In genomic region chr3:37545479-37545878, GRCh38 we compare ENCODE assay signal across 3 cellular contexts.
TF ChIP-seq lines count a peak whose summit lies in the region.

No MANE protein-coding gene starts in this region.

TF ChIP-seq in SK-N-SH, 30 proteins besides CTCF, POLR2A, EP300 and RAD21:
- TF ChIP-seq TAF1 (IDR thresholded peaks at IDR 0.05; ENCODE audit: borderline replicate concordance, low read depth, low read length) (no peak), RCOR1 (IDR thresholded peaks at IDR 0.05; ENCODE audit: low read length) (no peak), GATA2 (CRISPR knock-in tag; IDR thresholded peaks at IDR 0.05) (no peak), MEF2A (IDR thresholded peaks at IDR 0.05; ENCODE audit: borderline replicate concordance, low read depth) (no peak), TEAD4 (IDR thresholded peaks at IDR 0.05; ENCODE audit: borderline replicate concordance, insufficient read depth) (no peak), GABPA (IDR thresholded peaks at IDR 0.05; ENCODE audit: low read depth) (no peak), TCF12 (IDR thresholded peaks at IDR 0.05) (no peak), MXI1 (IDR thresholded peaks at IDR 0.05; ENCODE audit: low read depth, low read length) (no peak), REST (IDR thresholded peaks at IDR 0.05; ENCODE audit: low read depth, low read length) (no peak)
TF ChIP-seq in SK-N-SH: peak in this region for 0.

TF ChIP-seq in SK-N-SH treated with all-trans-retinoic acid at 6 μM for 48 hours, 23 proteins besides CTCF, POLR2A, EP300 and RAD21:
- TF ChIP-seq ARNTL (CRISPR knock-in tag; IDR thresholded peaks at IDR 0.05; ENCODE audit: borderline replicate concordance, low read depth): no peak
- no peak for TF ChIP-seq GLIS3 (CRISPR knock-in tag; IDR thresholded peaks at IDR 0.05)
- no peak for TF ChIP-seq OSR1 (CRISPR knock-in tag; IDR thresholded peaks at IDR 0.05)
- no peak for TF ChIP-seq ZFP3 (CRISPR knock-in tag; IDR thresholded peaks at IDR 0.05)
- TF ChIP-seq, protein P1, sequence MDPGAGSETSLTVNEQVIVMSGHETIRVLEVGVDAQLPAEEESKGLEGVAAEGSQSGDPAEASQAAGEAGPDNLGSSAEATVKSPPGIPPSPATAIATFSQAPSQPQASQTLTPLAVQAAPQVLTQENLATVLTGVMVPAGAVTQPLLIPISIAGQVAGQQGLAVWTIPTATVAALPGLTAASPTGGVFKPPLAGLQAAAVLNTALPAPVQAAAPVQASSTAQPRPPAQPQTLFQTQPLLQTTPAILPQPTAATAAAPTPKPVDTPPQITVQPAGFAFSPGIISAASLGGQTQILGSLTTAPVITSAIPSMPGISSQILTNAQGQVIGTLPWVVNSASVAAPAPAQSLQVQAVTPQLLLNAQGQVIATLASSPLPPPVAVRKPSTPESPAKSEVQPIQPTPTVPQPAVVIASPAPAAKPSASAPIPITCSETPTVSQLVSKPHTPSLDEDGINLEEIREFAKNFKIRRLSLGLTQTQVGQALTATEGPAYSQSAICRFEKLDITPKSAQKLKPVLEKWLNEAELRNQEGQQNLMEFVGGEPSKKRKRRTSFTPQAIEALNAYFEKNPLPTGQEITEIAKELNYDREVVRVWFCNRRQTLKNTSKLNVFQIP (CRISPR knock-in tag; IDR thresholded peaks at IDR 0.05; ENCODE audit: borderline replicate concordance, low read depth): no peak
- no peak for TF ChIP-seq TSHZ2 (CRISPR knock-in tag; IDR thresholded peaks at IDR 0.05)
- no peak for TF ChIP-seq SNAI2 (CRISPR knock-in tag; IDR thresholded peaks at IDR 0.05)
- no peak for TF ChIP-seq RARB (CRISPR knock-in tag; IDR thresholded peaks at IDR 0.05)
- TF ChIP-seq ZNF565 (CRISPR knock-in tag; conservative IDR thresholded peaks at IDR 0.05; ENCODE audit: low read depth): no peak
- TF ChIP-seq ESRRG (CRISPR knock-in tag; IDR thresholded peaks at IDR 0.05): no peak
- TF ChIP-seq CREB5 (CRISPR knock-in tag; IDR thresholded peaks at IDR 0.05; ENCODE audit: low read depth): no peak
- TF ChIP-seq, protein P2, sequence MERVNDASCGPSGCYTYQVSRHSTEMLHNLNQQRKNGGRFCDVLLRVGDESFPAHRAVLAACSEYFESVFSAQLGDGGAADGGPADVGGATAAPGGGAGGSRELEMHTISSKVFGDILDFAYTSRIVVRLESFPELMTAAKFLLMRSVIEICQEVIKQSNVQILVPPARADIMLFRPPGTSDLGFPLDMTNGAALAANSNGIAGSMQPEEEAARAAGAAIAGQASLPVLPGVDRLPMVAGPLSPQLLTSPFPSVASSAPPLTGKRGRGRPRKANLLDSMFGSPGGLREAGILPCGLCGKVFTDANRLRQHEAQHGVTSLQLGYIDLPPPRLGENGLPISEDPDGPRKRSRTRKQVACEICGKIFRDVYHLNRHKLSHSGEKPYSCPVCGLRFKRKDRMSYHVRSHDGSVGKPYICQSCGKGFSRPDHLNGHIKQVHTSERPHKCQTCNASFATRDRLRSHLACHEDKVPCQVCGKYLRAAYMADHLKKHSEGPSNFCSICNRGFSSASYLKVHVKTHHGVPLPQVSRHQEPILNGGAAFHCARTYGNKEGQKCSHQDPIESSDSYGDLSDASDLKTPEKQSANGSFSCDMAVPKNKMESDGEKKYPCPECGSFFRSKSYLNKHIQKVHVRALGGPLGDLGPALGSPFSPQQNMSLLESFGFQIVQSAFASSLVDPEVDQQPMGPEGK (CRISPR knock-in tag; IDR thresholded peaks at IDR 0.05; ENCODE audit: borderline replicate concordance): no peak
- TF ChIP-seq TOX (CRISPR knock-in tag; IDR thresholded peaks at IDR 0.05; ENCODE audit: borderline replicate concordance): no peak
- no peak for TF ChIP-seq ZFP30 (CRISPR knock-in tag; IDR thresholded peaks at IDR 0.05)
- no peak for TF ChIP-seq CSDC2 (CRISPR knock-in tag; IDR thresholded peaks at IDR 0.05)
- no peak for TF ChIP-seq CSRNP3 (CRISPR knock-in tag; IDR thresholded peaks at IDR 0.05)

TF ChIP-seq in H1, 55 proteins besides CTCF, POLR2A, EP300 and RAD21:
- no peak for TF ChIP-seq SP4 (IDR thresholded peaks at IDR 0.05; ENCODE audit: low read length)
- TF ChIP-seq TAF7 (optimal IDR thresholded peaks at IDR 0.05; ENCODE audit: borderline replicate concordance, low read depth, low read length): no peak
- no peak for TF ChIP-seq SIX5 (IDR thresholded peaks at IDR 0.05; ENCODE audit: low read depth, low read length)
- no peak for TF ChIP-seq SIRT6 (IDR thresholded peaks at IDR 0.05; ENCODE audit: low read length)
- no peak for TF ChIP-seq RBBP5 (IDR thresholded peaks at IDR 0.05; ENCODE audit: borderline replicate concordance, low read depth, low read length)
- no peak for TF ChIP-seq RNF2 (IDR thresholded peaks at IDR 0.05; ENCODE audit: borderline replicate concordance, low read depth, low read length, missing control alignments, poor library complexity, severe bottlenecking)
- no peak for TF ChIP-seq ASH2L (IDR thresholded peaks at IDR 0.05; ENCODE audit: low read length)
- no peak for TF ChIP-seq EGR1 (IDR thresholded peaks at IDR 0.05; ENCODE audit: borderline replicate concordance, low read depth, low read length)
- no peak for TF ChIP-seq PHF8 (conservative IDR thresholded peaks at IDR 0.05; ENCODE audit: low read depth, low read length)
- no peak for TF ChIP-seq TEAD4 (IDR thresholded peaks at IDR 0.05; ENCODE audit: low read depth, low read length)
- TF ChIP-seq FOSL1 (IDR thresholded peaks at IDR 0.05; ENCODE audit: insufficient read depth, low read depth, low read length): no peak
- no peak for TF ChIP-seq MAX (IDR thresholded peaks at IDR 0.05)
- TF ChIP-seq TAF1 (IDR thresholded peaks at IDR 0.05; ENCODE audit: low read depth, low read length): no peak
- TF ChIP-seq TCF12 (IDR thresholded peaks at IDR 0.05; ENCODE audit: low read depth, low read length): no peak
- no peak for TF ChIP-seq CREB1 (IDR thresholded peaks at IDR 0.05)
- TF ChIP-seq CHD7 (IDR thresholded peaks at IDR 0.05; ENCODE audit: insufficient replicate concordance, low read length): no peak
TF ChIP-seq in H1: peak in this region for 0.
